Comparison of ENCODE assay signal across 23 cellular contexts in genomic region chr3:163726125-163726524, GRCh38.
"Had no signal": no experiment of that assay in that cellular context is flagged by ENCODE, and none has a peak within 500 bp of the region (broad histone marks: within the 10 kb centered on the region; RNA-seq: fewer than 3 reads in every experiment).

No MANE protein-coding gene starts in this region.

- DNase-seq: effector CD8-positive, alpha-beta T cell; effector memory CD8-positive, alpha-beta T cell; endodermal cell; erythroblast; esophagus squamous epithelium; foreskin fibroblast; foreskin melanocyte; gastrocnemius medialis; glutamatergic neuron; head of caudate nucleus; heart right ventricle; hippocampal formation; left cardiac atrium; left lung; left ventricle myocardium superior; lower lobe of right lung; mesenchymal stem cell; mucosa of descending colon; naive B cell had no signal

- H3K27me3 ChIP-seq: esophagus squamous epithelium, gastrocnemius medialis, heart right ventricle, left lung had no signal

- H3K27ac ChIP-seq: coronary artery, epithelial cell of prostate, esophagus squamous epithelium, gastrocnemius medialis, heart right ventricle, left lung, lower lobe of right lung had no signal

- H3K9me3 ChIP-seq: gastrocnemius medialis, lower lobe of right lung had no signal

- FAIRE-seq: islet of Langerhans, keratinocyte had no signal

- H3K36me3 ChIP-seq: esophagus squamous epithelium, gastrocnemius medialis, heart right ventricle, left lung, lower lobe of right lung had no signal

- H3K4me3 ChIP-seq: coronary artery, esophagus squamous epithelium, gastrocnemius medialis, heart right ventricle, left lung, lower lobe of right lung, mucosa of descending colon had no signal
